In genomic region chr7:25009271-25009670, GRCh38 we compare ENCODE assay signal across 15 cellular contexts. TPM values are rescaled to one million over a fixed set of nuclear protein-coding genes. Genes with fewer than 3 reads are reported as not detected.
A peak's percentile ranks its signal among the peaks of the same experiment; 100 is the strongest.
DNase-seq lines count a peak whose midpoint lies in the region; ATAC-seq and FAIRE-seq lines count a peak whose summit lies in the region.
"Had no signal": no experiment of that assay in that cellular context is flagged by ENCODE, and none has a peak within 500 bp of the region (broad histone marks: within the 10 kb centered on the region; RNA-seq: fewer than 3 reads in every experiment).

No MANE protein-coding gene starts in this region.

- H3K27ac Mint-ChIP-seq in activated naive CD4-positive, alpha-beta T cell treated with anti-CD3 and anti-CD28 coated beads, Interleukin-2, amount 50 U/mL, for 72 hours: no peak overlapping the region
- H3K27ac Mint-ChIP-seq: CD4-positive, alpha-beta T cell; stimulated activated effector memory CD8-positive, alpha-beta T cell treated with anti-CD3 and anti-CD28 coated beads, Interleukin-12 subunit alpha, Interleukin-12 subunit beta, amount 100 ng/mL, for 72 hours had no signal

- no peaks in the 10 kb centered on the region for H3K36me3 Mint-ChIP-seq in activated naive CD4-positive, alpha-beta T cell treated with anti-CD3 and anti-CD28 coated beads, Interleukin-2, amount 50 U/mL, for 72 hours
- H3K36me3 Mint-ChIP-seq: stimulated activated effector memory CD8-positive, alpha-beta T cell treated with anti-CD3 and anti-CD28 coated beads, Interleukin-12 subunit alpha, Interleukin-12 subunit beta, amount 100 ng/mL, for 72 hours had no signal

- intact Hi-C loops in head of caudate nucleus (cut with DNase I) (no loop called here), left colon (cut with DNase I, micrococcal nuclease) (no loop called here)

- no peak overlapping the region for H3K27ac ChIP-seq in substantia nigra (ENCODE audit: low read depth, low read length, poor library complexity, severe bottlenecking)

- no peaks in the 10 kb centered on the region for H3K9me3 Mint-ChIP-seq in activated naive CD4-positive, alpha-beta T cell treated with anti-CD3 and anti-CD28 coated beads, Interleukin-2, amount 50 U/mL, for 72 hours
- H3K9me3 Mint-ChIP-seq: CD4-positive, alpha-beta T cell; stimulated activated effector memory CD8-positive, alpha-beta T cell treated with anti-CD3 and anti-CD28 coated beads, Interleukin-12 subunit alpha, Interleukin-12 subunit beta, amount 100 ng/mL, for 72 hours had no signal

- no peak for ATAC-seq in activated naive CD4-positive, alpha-beta T cell treated with anti-CD3 and anti-CD28 coated beads, Interleukin-2, amount 50 U/mL, for 72 hours
- no peak for ATAC-seq in left colon
- ATAC-seq: stimulated activated effector memory CD8-positive, alpha-beta T cell treated with anti-CD3 and anti-CD28 coated beads, Interleukin-12 subunit alpha, Interleukin-12 subunit beta, amount 100 ng/mL, for 72 hours had no signal

- peak; percentile 67 for FAIRE-seq in HTR-8/SVneo (lab: Jason Lieb, UNC)

- peak; percentile 74 for DNase-seq in AG08396 (ENCODE audit: low spot score)
- DNase-seq in HTR-8/SVneo (ENCODE audit: insufficient read length, low spot score): no peak
- peak; percentile 82 for DNase-seq in astrocyte of the hippocampus (ENCODE audit: low read depth, low spot score)
- DNase-seq in kidney glomerular epithelial cell (lab: John Stamatoyannopoulos, UW): peak; percentile 24
- DNase-seq in activated naive CD4-positive, alpha-beta T cell treated with anti-CD3 and anti-CD28 coated beads, Interleukin-2, amount 50 U/mL, for 72 hours (ENCODE audit: low spot score in 2 of 2): no peak
- no peak for DNase-seq in head of caudate nucleus
- DNase-seq in substantia nigra (lab: John Stamatoyannopoulos, UW): no peak
- no peak for DNase-seq in left colon
- DNase-seq: CD4-positive, alpha-beta T cell; effector memory CD4-positive, alpha-beta T cell; NCI-H1105; NCI-H524; SHP77; stimulated activated CD4-positive, alpha-beta T cell treated with anti-CD3 and anti-CD28 coated beads, Interleukin-1b, Interleukin-23, amount 100 ng/mL, for 48 hours had no signal

RNA-seq across cellular contexts. Expression of gene OSBPL3, which starts 29.3 kb away (rescaled TPM):
- 10 to 100 TPM; 42.2 to 52.0 TPM for total RNA-seq in activated naive CD4-positive, alpha-beta T cell treated with anti-CD3 and anti-CD28 coated beads, Interleukin-2, amount 50 U/mL, for 72 hours
- 10 to 100 TPM; 11.0 to 13.2 TPM for total RNA-seq in left colon

Comparison
In these comparisons a context has a peak if more than half of its experiments do, and no peak if none do; other contexts are left out.
1. DNase-seq: peak in AG08396 (single experiment), astrocyte of the hippocampus (single experiment) and kidney glomerular epithelial cell (single experiment); none in HTR-8/SVneo (single experiment), activated naive CD4-positive, alpha-beta T cell treated with anti-CD3 and anti-CD28 coated beads, Interleukin-2, amount 50 U/mL, for 72 hours (0 of 2), head of caudate nucleus (0 of 42), substantia nigra (0 of 49) and left colon (0 of 2).